8 cellular contexts compared by ENCODE assay signal in the genomic region with DNA sequence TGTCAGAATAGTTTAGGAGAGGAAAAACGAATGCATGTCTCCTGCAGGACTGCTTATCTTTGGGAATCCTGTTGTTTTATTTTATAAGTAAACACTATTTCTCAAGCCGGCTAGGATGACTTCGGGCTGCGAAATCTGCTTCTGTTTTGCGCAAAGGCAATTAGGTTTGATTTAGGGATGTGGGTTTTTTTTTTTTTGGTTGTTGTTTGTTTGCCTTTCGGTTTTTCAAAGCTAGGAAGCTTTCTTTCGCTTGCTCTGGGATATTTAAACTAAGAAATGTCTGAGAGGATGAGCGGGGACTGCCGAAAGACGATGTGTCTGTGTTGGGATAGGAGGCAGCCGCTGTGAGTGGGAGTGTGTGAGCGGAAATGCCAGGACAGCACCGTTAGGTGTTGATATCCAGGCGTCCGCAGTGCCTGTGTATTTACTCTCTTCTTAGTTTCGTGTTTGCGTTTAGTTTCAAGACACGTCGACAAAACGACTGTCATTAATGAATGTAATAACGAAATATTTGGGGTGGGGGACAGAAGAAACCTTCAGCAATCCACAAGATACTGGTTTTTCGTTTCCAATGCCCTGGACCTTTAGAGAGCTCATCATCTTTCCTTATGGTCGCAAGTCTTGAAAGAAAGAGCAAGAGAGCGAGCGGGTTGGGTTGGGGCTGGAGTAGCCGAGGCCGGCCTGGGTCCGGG. TPM values are rescaled to one million over a fixed set of nuclear protein-coding genes. Genes with fewer than 3 reads are reported as not detected.
DNase-seq lines count a peak whose midpoint lies in the region; ATAC-seq and TF ChIP-seq lines count a peak whose summit lies in the region.

No MANE protein-coding gene starts in this region.

- H3K27me3 ChIP-seq in CD8-positive, alpha-beta T cell (ENCODE audit: insufficient read depth, low read length) = peaks cover 70% of the 10 kb centered on the region
- H3K27me3 ChIP-seq in HUES64 (ENCODE audit: insufficient read depth, low read length) (peaks cover 88% of the 10 kb centered on the region), muscle layer of duodenum (ENCODE audit: low read depth, low read length) (peaks cover 49% of the 10 kb centered on the region), uterus (peaks cover 59 to 74% of the 10 kb centered on the region in 2 donors)

- peaks cover 78% of the 10 kb centered on the region for H3K27me3 Mint-ChIP-seq in CD8-positive, alpha-beta T cell (ENCODE audit: low read depth)
- peaks cover 91% of the 10 kb centered on the region for H3K27me3 Mint-ChIP-seq in activated T-cell treated with anti-CD3 and anti-CD28 coated beads, Interleukin-2, amount 50 U/mL, for 72 hours (ENCODE audit: low read depth)

- peaks cover 69% of the 10 kb centered on the region for H3K4me1 ChIP-seq in CD8-positive, alpha-beta T cell (ENCODE audit: insufficient read depth, low read length)
- H3K4me1 ChIP-seq in HUES64 (ENCODE audit: insufficient read depth, low read length) (peaks cover 6% of the 10 kb centered on the region; the same call in 1 of the 2 replicates), muscle layer of duodenum (ENCODE audit: control insufficient read depth in 1 of 2, insufficient read depth in 2 of 2, low read length in 2 of 2) (peaks cover 0 to 44% of the 10 kb centered on the region in 2 donors), uterus (peaks cover 0 to 35% of the 10 kb centered on the region in 2 donors)

- no peak overlapping the region for H3K27ac Mint-ChIP-seq in CD8-positive, alpha-beta T cell
- peak overlapping the region; percentile 89 for H3K27ac Mint-ChIP-seq in activated T-cell treated with anti-CD3 and anti-CD28 coated beads, Interleukin-2, amount 50 U/mL, for 72 hours

- DNase-seq in CD8-positive, alpha-beta T cell = no peak
- DNase-seq in activated T-cell treated with anti-CD3 and anti-CD28 coated beads, Interleukin-2, amount 50 U/mL, for 72 hours = peak in 1 of 2 donors; percentile 30
- DNase-seq in caudate nucleus (lab: John Stamatoyannopoulos, UW) (no peak), OCI-M2 (lab: John Stamatoyannopoulos, UW; ENCODE audit: unreplicated experiment) (no peak), uterus (no peak)

- POLR2A ChIA-PET in CD8-positive, alpha-beta T cell (lab: Charles Lee) = interaction anchor here (1.6 kb wide), 1 partner anchor 21 kb away, joined by 5 read pairs; no protein-coding TSS in a partner anchor

- no peak overlapping the region for H3K9ac ChIP-seq in HUES64 (ENCODE audit: low read depth, low read length)

- no peaks in the 10 kb centered on the region for H3K36me3 Mint-ChIP-seq in CD8-positive, alpha-beta T cell
- H3K36me3 Mint-ChIP-seq in activated T-cell treated with anti-CD3 and anti-CD28 coated beads, Interleukin-2, amount 50 U/mL, for 72 hours (ENCODE audit: insufficient read depth in 2 of 2) = peaks cover 0 to 15% of the 10 kb centered on the region in 2 donors

- no peak overlapping the region for H3K27ac ChIP-seq in CD8-positive, alpha-beta T cell (ENCODE audit: low read depth, low read length)
- H3K27ac ChIP-seq in HUES64 (ENCODE audit: low read depth, low read length) (no peak overlapping the region), muscle layer of duodenum (ENCODE audit: low read length) (peak overlapping the region; percentile 77), caudate nucleus (ENCODE audit: low read depth, low read length) (no peak overlapping the region), uterus (no peak overlapping the region)

- ATAC-seq in CD8-positive, alpha-beta T cell = no peak
- ATAC-seq in activated T-cell treated with anti-CD3 and anti-CD28 coated beads, Interleukin-2, amount 50 U/mL, for 72 hours (replicated peaks in 1 of 2) = no peak
- no peak for ATAC-seq in GM18511 (IDR thresholded peaks at IDR 0.05; ENCODE audit: unreplicated experiment)

- H3K9me3 ChIP-seq in CD8-positive, alpha-beta T cell (ENCODE audit: low read length) = no peaks in the 10 kb centered on the region
- H3K9me3 ChIP-seq in HUES64 (ENCODE audit: insufficient read depth, low read depth, low read length) = 0 out of 2 replicates have a peak, but pooled peaks cover 2% of the 10 kb centered on the region
- H3K9me3 ChIP-seq in muscle layer of duodenum (ENCODE audit: control insufficient read depth in 1 of 2, low read length in 2 of 2) = no peaks in the 10 kb centered on the region
- H3K9me3 ChIP-seq in uterus = no peaks in the 10 kb centered on the region

- H3K36me3 ChIP-seq in CD8-positive, alpha-beta T cell (ENCODE audit: insufficient read depth, low read length) = no peaks in the 10 kb centered on the region
- H3K36me3 ChIP-seq in HUES64 (ENCODE audit: insufficient read depth, low read length) = no peaks in the 10 kb centered on the region
- no peaks in the 10 kb centered on the region for H3K36me3 ChIP-seq in muscle layer of duodenum (ENCODE audit: control insufficient read depth in 1 of 2, insufficient read depth in 2 of 2, low read length in 2 of 2)
- no peaks in the 10 kb centered on the region for H3K36me3 ChIP-seq in uterus

- no peak for TF ChIP-seq CTCF in CD8-positive, alpha-beta T cell (IDR thresholded peaks at IDR 0.05)
- TF ChIP-seq CTCF in uterus (IDR thresholded peaks at IDR 0.05) = no peak

- intact Hi-C loops in CD8-positive, alpha-beta T cell (cut with DNase I, micrococcal nuclease) = no loop called here
- intact Hi-C loops in uterus (cut with DNase I; ENCODE audit: low total_unique reads) = no loop called here

- CTCF ChIA-PET in CD8-positive, alpha-beta T cell (lab: Charles Lee) = no interaction called here

- no peak overlapping the region for H3K4me3 ChIP-seq in CD8-positive, alpha-beta T cell (ENCODE audit: low read depth, low read length)
- H3K4me3 ChIP-seq in HUES64 (ENCODE audit: low read length) (peak overlapping the region; percentile 33), muscle layer of duodenum (ENCODE audit: low read depth in 1 of 2, low read length in 2 of 2) (peak overlapping the region; percentile 58 to 69), uterus (no peak overlapping the region)

- H3K9me3 Mint-ChIP-seq in CD8-positive, alpha-beta T cell = no peaks in the 10 kb centered on the region
- no peaks in the 10 kb centered on the region for H3K9me3 Mint-ChIP-seq in activated T-cell treated with anti-CD3 and anti-CD28 coated beads, Interleukin-2, amount 50 U/mL, for 72 hours

- TF ChIP-seq POLR2A in uterus (IDR thresholded peaks at IDR 0.05) = no peak

- H3K4me3 Mint-ChIP-seq in CD8-positive, alpha-beta T cell = peak overlapping the region; percentile 65
- peak overlapping the region; percentile 87 to 94 for H3K4me3 Mint-ChIP-seq in activated T-cell treated with anti-CD3 and anti-CD28 coated beads, Interleukin-2, amount 50 U/mL, for 72 hours

- 3% methylated on average over 28 of the region's 28 CpGs for whole genome bisulfite sequencing in HUES64

- H3K4me1 Mint-ChIP-seq in CD8-positive, alpha-beta T cell (ENCODE audit: low read depth) = peaks cover 59% of the 10 kb centered on the region
- peaks cover 69% of the 10 kb centered on the region for H3K4me1 Mint-ChIP-seq in activated T-cell treated with anti-CD3 and anti-CD28 coated beads, Interleukin-2, amount 50 U/mL, for 72 hours (ENCODE audit: low read depth)

RNA-seq across cellular contexts. Expression of a gene that starts 0.6 kb away (rescaled TPM):
- not detected for total RNA-seq in CD8-positive, alpha-beta T cell
- polyA plus RNA-seq in HUES64 (2013, experiment 1 of 2) = not detected
- polyA plus RNA-seq in HUES64 (2013, experiment 2 of 2) = not detected
- total RNA-seq in activated T-cell treated with anti-CD3 and anti-CD28 coated beads, Interleukin-2, amount 50 U/mL, for 72 hours = under 1 TPM; 0.77 to 0.83 TPM
- total RNA-seq in uterus = under 1 TPM in 1 of 4 donors, not detected in 3; 0.48 TPM

RNA-seq across cellular contexts. Expression of a gene that starts 25.9 kb away (rescaled TPM):
- total RNA-seq in CD8-positive, alpha-beta T cell = 10 to 100 TPM; 18.0 to 18.1 TPM
- polyA plus RNA-seq in HUES64 (2013, experiment 1 of 2) = 61.9 TPM
- polyA plus RNA-seq in HUES64 (2013, experiment 2 of 2) = 61.7 TPM
- total RNA-seq in activated T-cell treated with anti-CD3 and anti-CD28 coated beads, Interleukin-2, amount 50 U/mL, for 72 hours = 100 to 1,000 TPM; 143 to 158 TPM
- 100 to 1,000 TPM in 2 of 4 donors, 10 to 100 TPM in 2; 90.9 to 233 (median 99.9) TPM for total RNA-seq in uterus

Comparison
In these comparisons a context has a peak if more than half of its experiments do, and no peak if none do; other contexts are left out.
1. H3K4me3 ChIP-seq: peak in HUES64 (single experiment) and muscle layer of duodenum (2 of 2); none in CD8-positive, alpha-beta T cell (single experiment) and uterus (0 of 2).
2. RNA of a gene that starts 25.9 kb away (total RNA-seq): 143 to 158 TPM in activated T-cell treated with anti-CD3 and anti-CD28 coated beads, Interleukin-2, amount 50 U/mL, for 72 hours and 90.9 to 233 TPM in uterus; 18.0 to 18.1 TPM in CD8-positive, alpha-beta T cell; every median in the first group is over 4 times any median in the second.